6 cellular contexts compared by ENCODE assay signal in genomic region chr22:37944423-37944822, GRCh38. TPM values are rescaled to one million over a fixed set of nuclear protein-coding genes. Genes with fewer than 3 reads are reported as not detected.
"Had no signal": no experiment of that assay in that cellular context is flagged by ENCODE, and none has a peak within 500 bp of the region (broad histone marks: within the 10 kb centered on the region; RNA-seq: fewer than 3 reads in every experiment).

No MANE protein-coding gene starts in this region.

RNA-seq across cellular contexts. Expression of gene C22orf23, which starts 9.0 kb away (rescaled TPM):
- total RNA-seq: MCF 10A, SJCRH30 had no signal

RNA-seq across cellular contexts. Expression of gene SOX10, which starts 39.9 kb away (rescaled TPM):
- total RNA-seq: LHCN-M2, MCF 10A, NCI-H460, OCI-LY7, PC-9, SJCRH30 had no signal
